In the genomic region with DNA sequence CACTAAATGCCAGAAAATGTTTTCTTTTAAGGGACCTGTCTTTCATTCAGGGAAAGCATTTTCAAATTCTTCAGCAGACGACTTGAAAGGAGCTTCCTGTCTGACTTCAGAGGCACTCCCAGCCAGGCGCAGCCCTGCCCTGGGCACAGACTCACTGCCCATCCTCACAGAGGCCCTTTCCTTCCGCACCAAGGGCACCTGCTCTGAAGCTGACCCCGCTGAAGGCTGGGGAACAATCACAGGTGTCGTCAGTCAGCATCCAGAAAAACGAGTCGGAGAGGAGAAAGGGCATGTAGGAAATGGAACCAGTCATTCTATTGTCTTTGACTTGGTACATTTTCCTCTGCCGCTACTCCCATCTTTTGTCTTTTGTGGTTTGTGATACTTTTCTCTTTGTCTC, we compare ENCODE assay signal across 24 cellular contexts.
DNase-seq lines count a peak whose midpoint lies in the region; ATAC-seq and TF ChIP-seq lines count a peak whose summit lies in the region.
"Had no signal": no experiment of that assay in that cellular context is flagged by ENCODE, and none has a peak within 500 bp of the region (broad histone marks: within the 10 kb centered on the region; RNA-seq: fewer than 3 reads in every experiment).

No MANE protein-coding gene starts in this region.

- H3K4me1 ChIP-seq in BLaER1, result peaks cover 7% of the 10 kb centered on the region; the same call in 1 of the 2 replicates
- H3K4me1 ChIP-seq: Caco-2 had no signal

- H3K27ac Mint-ChIP-seq in WTC11 (peak overlapping the region; percentile 13; the same call in 1 of the 2 replicates), neural crest cell (ENCODE audit: unreplicated experiment) (peak overlapping the region; percentile 62)
- H3K27ac Mint-ChIP-seq: CD8-positive, alpha-beta T cell had no signal

- H3K4me3 Mint-ChIP-seq in WTC11, result no peak overlapping the region
- no peak overlapping the region for H3K4me3 Mint-ChIP-seq in neural crest cell
- H3K4me3 Mint-ChIP-seq: CD8-positive, alpha-beta T cell had no signal

- no peak overlapping the region for H3K9ac ChIP-seq in BLaER1

- no peak for TF ChIP-seq CTCF in WTC11 (IDR thresholded peaks at IDR 0.05)
- TF ChIP-seq CTCF in neural crest cell (conservative IDR thresholded peaks at IDR 0.05), result no peak

- ATAC-seq in WTC11 (no peak), GM18858 (IDR thresholded peaks at IDR 0.05; ENCODE audit: unreplicated experiment) (no peak), GM18868 (IDR thresholded peaks at IDR 0.05; ENCODE audit: unreplicated experiment) (no peak)
- ATAC-seq: CD8-positive, alpha-beta T cell; Panc1 had no signal

- no peak overlapping the region for H3K27ac ChIP-seq in BLaER1
- peak overlapping the region; percentile 90 for H3K27ac ChIP-seq in epithelial cell of prostate
- H3K27ac ChIP-seq: C4-2B, SK-N-MC had no signal

- no peaks in the 10 kb centered on the region for H3K9me3 ChIP-seq in BLaER1
- H3K9me3 ChIP-seq: Caco-2 had no signal

- CTCF ChIA-PET in WTC11 (lab: Charles Lee), result no interaction called here

- H3K36me3 Mint-ChIP-seq in WTC11 (no peaks in the 10 kb centered on the region), neural crest cell (ENCODE audit: low read depth) (no peaks in the 10 kb centered on the region)
- H3K36me3 Mint-ChIP-seq: CD8-positive, alpha-beta T cell had no signal

- H3K4me1 Mint-ChIP-seq in WTC11, result peaks cover 47% of the 10 kb centered on the region
- H3K4me1 Mint-ChIP-seq in neural crest cell, result peaks cover 22% of the 10 kb centered on the region

- peaks cover 6% of the 10 kb centered on the region; the same call in 1 of the 2 replicates for H3K9me3 Mint-ChIP-seq in WTC11
- H3K9me3 Mint-ChIP-seq in neural crest cell, result no peaks in the 10 kb centered on the region
- H3K9me3 Mint-ChIP-seq: CD8-positive, alpha-beta T cell had no signal

- H3K27me3 Mint-ChIP-seq in WTC11 (ENCODE audit: low read depth), result no peaks in the 10 kb centered on the region
- no peaks in the 10 kb centered on the region for H3K27me3 Mint-ChIP-seq in neural crest cell (ENCODE audit: low read depth)

- no peaks in the 10 kb centered on the region for H3K27me3 ChIP-seq in BLaER1

- DNase-seq in WTC11 (ENCODE audit: low spot score), result no peak
- DNase-seq in epithelial cell of prostate (ENCODE audit: low read depth, low spot score), result no peak
- no peak for DNase-seq in neural crest cell (ENCODE audit: low read depth, low spot score)
- DNase-seq in D341Med (ENCODE audit: low spot score), result no peak
- DNase-seq: Caco-2; CD8-positive, alpha-beta T cell; DMS 273 treated with DMSO at 0.1 percent for 48 hours; DMS79; EL; GDM1; H7; KBM-7; NCI-H1105 treated with DMSO at 0.1 percent for 48 hours; NCI-H146; NCI-H1930; NCI-H2107; NCI-H526 treated with DMSO at 0.1 percent for 48 hours; SHP77 treated with DMSO at 0.1 percent for 48 hours had no signal

- POLR2A ChIA-PET in WTC11 (lab: Charles Lee), result no interaction called here

- H3K4me2 ChIP-seq in BLaER1, result peak overlapping the region; percentile 17; the same call in 1 of the 2 replicates

- H3K36me3 ChIP-seq in BLaER1, result no peaks in the 10 kb centered on the region

- no peaks in the 10 kb centered on the region for H4K20me1 ChIP-seq in BLaER1

- H3K4me3 ChIP-seq in BLaER1, result no peak overlapping the region
- H3K4me3 ChIP-seq: SK-N-MC had no signal

TF ChIP-seq in WTC11, 78 proteins besides CTCF, POLR2A, EP300 and RAD21:
- no peak for TF ChIP-seq ZNF425 (CRISPR knock-in tag; conservative IDR thresholded peaks at IDR 0.05)
- no peak for TF ChIP-seq IRF1 (CRISPR knock-in tag; IDR thresholded peaks at IDR 0.05)
- no peak for TF ChIP-seq ZNF512 (CRISPR knock-in tag; IDR thresholded peaks at IDR 0.05; ENCODE audit: borderline replicate concordance)
- TF ChIP-seq KAT7 (CRISPR knock-in tag; IDR thresholded peaks at IDR 0.05; ENCODE audit: borderline replicate concordance), result no peak
- no peak for TF ChIP-seq SP1 (CRISPR knock-in tag; conservative IDR thresholded peaks at IDR 0.05)
- no peak for TF ChIP-seq TCF7 (CRISPR knock-in tag; IDR thresholded peaks at IDR 0.05; ENCODE audit: low read depth)
- TF ChIP-seq, protein P1, sequence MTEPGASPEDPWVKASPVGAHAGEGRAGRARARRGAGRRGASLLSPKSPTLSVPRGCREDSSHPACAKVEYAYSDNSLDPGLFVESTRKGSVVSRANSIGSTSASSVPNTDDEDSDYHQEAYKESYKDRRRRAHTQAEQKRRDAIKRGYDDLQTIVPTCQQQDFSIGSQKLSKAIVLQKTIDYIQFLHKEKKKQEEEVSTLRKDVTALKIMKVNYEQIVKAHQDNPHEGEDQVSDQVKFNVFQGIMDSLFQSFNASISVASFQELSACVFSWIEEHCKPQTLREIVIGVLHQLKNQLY (CRISPR knock-in tag; IDR thresholded peaks at IDR 0.05), result no peak
